In the genomic region with DNA sequence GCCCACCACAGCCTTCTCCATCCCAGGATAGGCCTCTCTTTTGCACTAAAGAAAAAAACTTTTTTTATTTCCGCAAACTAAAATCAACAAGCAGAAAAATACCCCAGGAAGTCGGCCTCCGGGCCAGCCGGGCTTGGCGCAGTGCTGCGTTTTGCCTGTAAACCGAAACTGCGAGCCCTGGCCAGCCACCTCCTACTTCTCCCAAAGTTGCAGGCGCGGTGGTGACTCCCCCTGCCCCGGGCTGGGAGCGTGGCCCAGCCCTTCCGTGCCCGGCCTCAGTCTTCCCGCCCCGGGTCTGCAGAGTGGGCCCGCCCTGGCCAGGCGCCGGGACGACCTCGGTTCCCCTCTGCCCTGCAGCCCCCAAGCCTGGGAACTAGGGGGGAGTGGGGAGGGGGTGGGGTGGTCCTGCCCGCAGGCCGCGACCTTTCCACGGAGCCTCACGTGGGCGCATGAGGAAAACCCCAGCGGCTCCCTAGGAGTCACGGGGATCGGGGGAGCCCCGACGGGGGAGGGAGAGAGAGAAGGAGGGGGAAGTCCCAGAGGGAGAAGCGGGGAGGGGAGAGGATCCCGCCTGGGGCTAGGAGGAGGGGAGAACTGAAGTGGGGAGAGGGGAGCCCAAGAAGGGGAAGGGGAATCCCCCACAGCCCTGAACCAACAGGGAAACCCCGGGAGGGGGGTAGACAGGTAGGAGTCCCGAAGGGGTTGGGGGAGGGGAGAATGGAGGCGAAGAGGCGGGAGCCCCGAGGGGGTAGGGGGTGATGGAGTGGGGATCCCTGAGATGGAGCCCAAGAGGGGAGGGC, we compare ENCODE assay signal across 8 cellular contexts. TPM values are rescaled to one million over a fixed set of nuclear protein-coding genes. Genes with fewer than 3 reads are reported as not detected.
DNase-seq lines count a peak whose midpoint lies in the region; ATAC-seq and TF ChIP-seq lines count a peak whose summit lies in the region.

No MANE protein-coding gene starts in this region.

- ATAC-seq in Panc1: peak; percentile 37
- no peak for ATAC-seq in HG02642 (IDR thresholded peaks at IDR 0.05; ENCODE audit: poor library complexity, unreplicated experiment)

- H3K4me1 Mint-ChIP-seq in activated naive CD4-positive, alpha-beta T cell treated with anti-CD3 and anti-CD28 coated beads, Interleukin-2, amount 50 U/mL, for 24 hours: peaks cover 21% of the 10 kb centered on the region

- H3K27me3 Mint-ChIP-seq in activated naive CD4-positive, alpha-beta T cell treated with anti-CD3 and anti-CD28 coated beads, Interleukin-2, amount 50 U/mL, for 24 hours: no peaks in the 10 kb centered on the region

- peak overlapping the region; percentile 95 for H3K4me3 Mint-ChIP-seq in activated naive CD4-positive, alpha-beta T cell treated with anti-CD3 and anti-CD28 coated beads, Interleukin-2, amount 50 U/mL, for 24 hours

- peaks cover 7% of the 10 kb centered on the region for H3K4me1 ChIP-seq in Panc1 (ENCODE audit: control insufficient read depth, insufficient read depth, low read length)

- BruUV-seq in Panc1 (replicated peaks; lab: Mats Ljungman, UMichigan): no TSS peak

- DNase-seq in GM10248 (ENCODE audit: extremely low spot score): peak; percentile 68
- no peak for DNase-seq in Panc1 (ENCODE audit: low read depth, low spot score)
- peak; percentile 91 for DNase-seq in cardiac septum (ENCODE audit: low spot score)
- peak; percentile 96 for DNase-seq in posterior vena cava (ENCODE audit: low spot score)
- DNase-seq in NCI-H1417 treated with DMSO at 0.1 percent for 48 hours (lab: John Stamatoyannopoulos, UW): no peak
- no peak for DNase-seq in amniotic stem cell (lab: John Stamatoyannopoulos, UW)

- intact Hi-C loops in Panc1 (cut with micrococcal nuclease; ENCODE audit: unreplicated experiment) (loop anchor here (10.0 kb wide), 1 partner anchor 66 kb away; no protein-coding TSS in a partner anchor), cardiac septum (cut with DNase I) (loop anchor here (1.0 kb wide), 1 partner anchor 62 kb away; no protein-coding TSS in a partner anchor), posterior vena cava (cut with DNase I) (loop anchor here (5.0 to 10.0 kb wide), 2 partner anchors 63 to 106 kb away; no protein-coding TSS in a partner anchor)

- no peak for TF ChIP-seq CTCF in GM10248 (IDR thresholded peaks at IDR 0.05; ENCODE audit: control extremely low read depth, extremely low read depth, low read depth, missing control alignments)
- TF ChIP-seq CTCF in Panc1 (IDR thresholded peaks at IDR 0.05): no peak

- CTCF ChIA-PET in GM10248 (lab: Yijun Ruan, JAX): interaction anchor here (0.8 to 6.7 kb wide), 8 partner anchors 19 to 149 kb away, joined by 3 to 126 read pairs (median 8); no protein-coding TSS in a partner anchor
- CTCF ChIA-PET in Panc1 (lab: Charles Lee): interaction anchor here (0.8 to 1.6 kb wide), 3 partner anchors 100 to 158 kb away, joined by 4 to 6 read pairs (median 5); no protein-coding TSS in a partner anchor

- H3K27ac ChIP-seq in Panc1 (ENCODE audit: low read length): peak overlapping the region; percentile 87

- in situ Hi-C loops in Panc1 (cut with HindIII; ENCODE audit: low pct_unique_long_range_greater_than_20kb, low sequenced_read_pairs): no loop called here

- H3K36me3 Mint-ChIP-seq in activated naive CD4-positive, alpha-beta T cell treated with anti-CD3 and anti-CD28 coated beads, Interleukin-2, amount 50 U/mL, for 24 hours: peaks cover 13% of the 10 kb centered on the region

- H3K9me3 Mint-ChIP-seq in activated naive CD4-positive, alpha-beta T cell treated with anti-CD3 and anti-CD28 coated beads, Interleukin-2, amount 50 U/mL, for 24 hours: no peaks in the 10 kb centered on the region

- POLR2A ChIA-PET in GM10248 (lab: Yijun Ruan, JAX) (interaction anchor here (1.0 to 4.7 kb wide), 14 partner anchors 16 to 148 kb away, joined by 3 to 275 read pairs (median 7); a partner anchor contains a TSS), Panc1 (lab: Charles Lee) (interaction anchor here (0.6 kb wide), 2 partner anchors 62 to 121 kb away, joined by 5 to 12 read pairs; no protein-coding TSS in a partner anchor)

- H3K9me3 ChIP-seq in Panc1 (ENCODE audit: control insufficient read depth, insufficient read depth, low read depth, low read length): no peaks in the 10 kb centered on the region

- H3K4me3 ChIP-seq in Panc1 (ENCODE audit: low read depth in 2 of 2, low read length in 2 of 2): peak overlapping the region; percentile 82 to 94

- H3K27ac Mint-ChIP-seq in activated naive CD4-positive, alpha-beta T cell treated with anti-CD3 and anti-CD28 coated beads, Interleukin-2, amount 50 U/mL, for 24 hours: peak overlapping the region; percentile 86

- H3K27me3 ChIP-seq in Panc1 (ENCODE audit: control insufficient read depth, insufficient read depth, low read length): no peaks in the 10 kb centered on the region

- H3K36me3 ChIP-seq in Panc1 (ENCODE audit: control insufficient read depth, insufficient read depth, low read length): peaks cover 3% of the 10 kb centered on the region

RNA-seq across cellular contexts. Expression of a gene that starts 3.0 kb away (rescaled TPM):
- total RNA-seq in Panc1 (2021; ENCODE audit: unreplicated experiment): 56.2 TPM
- polyA plus RNA-seq in Panc1 (2012; ENCODE audit: insufficient read length): 43.3 TPM
- total RNA-seq in cardiac septum: 54.4 TPM
- total RNA-seq in posterior vena cava: 100 to 1,000 TPM; 120 to 160 TPM

RNA-seq across cellular contexts. Expression of a gene that starts 22.2 kb away (rescaled TPM):
- total RNA-seq in Panc1 (2021; ENCODE audit: unreplicated experiment): 159 TPM
- polyA plus RNA-seq in Panc1 (2012; ENCODE audit: insufficient read length): 166 TPM
- 13.2 TPM for total RNA-seq in cardiac septum
- total RNA-seq in posterior vena cava: 10 to 100 TPM; 14.4 to 17.9 TPM

RNA-seq across cellular contexts. Expression of a gene that starts 51.6 kb away (rescaled TPM):
- total RNA-seq in Panc1 (2021; ENCODE audit: unreplicated experiment): 128 TPM
- 172 TPM for polyA plus RNA-seq in Panc1 (2012; ENCODE audit: insufficient read length)
- 57.3 TPM for total RNA-seq in cardiac septum
- total RNA-seq in posterior vena cava: 10 to 100 TPM; 32.8 to 37.2 TPM

Comparison
In these comparisons a context has a peak if more than half of its experiments do, and no peak if none do; other contexts are left out.
1. DNase-seq: peak in GM10248 (single experiment), cardiac septum (single experiment) and posterior vena cava (single experiment); none in Panc1 (single experiment), NCI-H1417 treated with DMSO at 0.1 percent for 48 hours (single experiment) and amniotic stem cell (single experiment).